Comparison of ENCODE assay signal across 9 cellular contexts in the genomic region with DNA sequence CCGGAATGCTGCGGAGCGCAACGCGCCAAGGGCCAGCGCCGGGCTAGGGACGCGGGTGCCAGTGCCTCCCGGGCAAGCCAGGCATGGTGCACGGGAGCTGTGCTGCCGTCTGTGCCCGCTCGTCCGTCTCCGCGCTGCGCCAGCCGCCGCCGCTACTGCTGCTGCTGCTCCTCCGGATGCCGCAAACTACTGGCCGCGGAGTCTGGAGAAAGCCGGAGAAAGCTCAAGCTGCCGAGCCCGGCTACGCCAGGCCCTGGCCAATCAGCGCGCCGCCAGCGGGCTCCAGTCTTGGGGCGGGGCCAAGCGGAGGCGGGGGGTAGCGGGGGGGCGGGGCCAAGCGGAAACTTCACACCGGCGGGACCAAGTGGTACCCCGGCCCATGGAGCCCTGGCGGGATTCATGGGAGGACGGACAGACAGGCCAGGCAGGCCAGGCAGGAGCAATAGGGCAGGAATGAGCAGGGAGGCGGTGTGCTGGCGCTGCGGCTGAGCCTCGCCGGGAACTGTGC. TPM values are rescaled to one million over a fixed set of nuclear protein-coding genes. Genes with fewer than 3 reads are reported as not detected.
DNase-seq lines count a peak whose midpoint lies in the region; ATAC-seq and TF ChIP-seq lines count a peak whose summit lies in the region.
"Had no signal": no experiment of that assay in that cellular context is flagged by ENCODE, and none has a peak within 500 bp of the region (broad histone marks: within the 10 kb centered on the region; RNA-seq: fewer than 3 reads in every experiment).

A gene with protein sequence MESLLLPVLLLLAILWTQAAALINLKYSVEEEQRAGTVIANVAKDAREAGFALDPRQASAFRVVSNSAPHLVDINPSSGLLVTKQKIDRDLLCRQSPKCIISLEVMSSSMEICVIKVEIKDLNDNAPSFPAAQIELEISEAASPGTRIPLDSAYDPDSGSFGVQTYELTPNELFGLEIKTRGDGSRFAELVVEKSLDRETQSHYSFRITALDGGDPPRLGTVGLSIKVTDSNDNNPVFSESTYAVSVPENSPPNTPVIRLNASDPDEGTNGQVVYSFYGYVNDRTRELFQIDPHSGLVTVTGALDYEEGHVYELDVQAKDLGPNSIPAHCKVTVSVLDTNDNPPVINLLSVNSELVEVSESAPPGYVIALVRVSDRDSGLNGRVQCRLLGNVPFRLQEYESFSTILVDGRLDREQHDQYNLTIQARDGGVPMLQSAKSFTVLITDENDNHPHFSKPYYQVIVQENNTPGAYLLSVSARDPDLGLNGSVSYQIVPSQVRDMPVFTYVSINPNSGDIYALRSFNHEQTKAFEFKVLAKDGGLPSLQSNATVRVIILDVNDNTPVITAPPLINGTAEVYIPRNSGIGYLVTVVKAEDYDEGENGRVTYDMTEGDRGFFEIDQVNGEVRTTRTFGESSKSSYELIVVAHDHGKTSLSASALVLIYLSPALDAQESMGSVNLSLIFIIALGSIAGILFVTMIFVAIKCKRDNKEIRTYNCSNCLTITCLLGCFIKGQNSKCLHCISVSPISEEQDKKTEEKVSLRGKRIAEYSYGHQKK (N-terminal part only) (minus strand): TSS at position 191 of the 508 bp plus-strand sequence. CDS start 1,676 bp downstream, outside the sequence.

- H3K4me1 ChIP-seq in HCT116 (ENCODE audit: control insufficient read depth in 1 of 2, insufficient read depth in 2 of 2, low read length in 2 of 2): no peaks in the 10 kb centered on the region; a peak in 1 of 4 replicates
- peaks cover 0 to 36% (median 4%) of the 10 kb centered on the region in 3 donors for H3K4me1 ChIP-seq in esophagus squamous epithelium
- H3K4me1 ChIP-seq in mucosa of rectum (ENCODE audit: control insufficient read depth in 2 of 2, insufficient read depth in 2 of 2, low read length in 2 of 2): peaks cover 0 to 3% of the 10 kb centered on the region in 2 donors
- peaks cover 0 to 29% (median 26%) of the 10 kb centered on the region in 4 donors for H3K4me1 ChIP-seq in stomach

- peaks cover 55% of the 10 kb centered on the region for H3K27me3 Mint-ChIP-seq in activated CD4-positive, alpha-beta T cell treated with anti-CD3 and anti-CD28 coated beads for 36 hours

- H4K20me1 ChIP-seq in HCT116 (ENCODE audit: insufficient read depth): no peaks in the 10 kb centered on the region

- H3K9ac ChIP-seq in HCT116 (ENCODE audit: low read length) (no peak within 1 kb of the TSS), mucosa of rectum (ENCODE audit: low read depth in 1 of 2, low read length in 2 of 2) (no peak within 1 kb of the TSS)

- peak; percentile 89 for ATAC-seq in HCT116
- peak; percentile 91 for ATAC-seq in activated CD4-positive, alpha-beta T cell treated with anti-CD3 and anti-CD28 coated beads for 36 hours

- no peaks in the 10 kb centered on the region for H3K79me2 ChIP-seq in HCT116 (ENCODE audit: insufficient read depth, low read length)

- no peak within 1 kb of the TSS for H3K27ac Mint-ChIP-seq in activated CD4-positive, alpha-beta T cell treated with anti-CD3 and anti-CD28 coated beads for 36 hours

- H3K27ac ChIP-seq in HCT116 (ENCODE audit: low read depth, low read length): no peak within 1 kb of the TSS
- no peak within 1 kb of the TSS for H3K27ac ChIP-seq in esophagus squamous epithelium
- H3K27ac ChIP-seq in mucosa of rectum (ENCODE audit: low read depth in 2 of 2, low read length in 2 of 2): no peak within 1 kb of the TSS
- no peak within 1 kb of the TSS for H3K27ac ChIP-seq in stomach
- H3K27ac ChIP-seq: epithelial cell of prostate had no signal

- no peaks in the 10 kb centered on the region for H3K36me3 Mint-ChIP-seq in activated CD4-positive, alpha-beta T cell treated with anti-CD3 and anti-CD28 coated beads for 36 hours (ENCODE audit: low read depth)

- H3K4me2 ChIP-seq in HCT116 (ENCODE audit: low read length): peak within 1 kb of the TSS; percentile 67

- no peaks in the 10 kb centered on the region for H3K9me3 ChIP-seq in HCT116 (ENCODE audit: control insufficient read depth in 1 of 2, insufficient read depth in 1 of 2, low read depth in 1 of 2, low read length in 2 of 2)
- H3K9me3 ChIP-seq in esophagus squamous epithelium: peaks cover 0 to 18% (median 0%) of the 10 kb centered on the region in 3 donors
- H3K9me3 ChIP-seq in mucosa of rectum (ENCODE audit: control insufficient read depth in 2 of 2, low read length in 2 of 2): peaks cover 0 to 3% of the 10 kb centered on the region in 2 donors
- H3K9me3 ChIP-seq in stomach: peaks cover 0 to 16% (median 4%) of the 10 kb centered on the region in 4 donors

- H3K4me3 ChIP-seq in HCT116 (replicated peaks in 1 of 2; ENCODE audit: low read depth in 1 of 2, low read length in 2 of 2) (peak within 1 kb of the TSS; percentile 24 to 34; a peak in 3 of 4 replicates), esophagus squamous epithelium (peak within 1 kb of the TSS; percentile 23 to 63 (median 42)), mucosa of rectum (ENCODE audit: low read length in 2 of 2) (peak within 1 kb of the TSS; percentile 53 to 65), stomach (peak within 1 kb of the TSS; percentile 32 to 52 (median 41))

- TF ChIP-seq EP300 in stomach (IDR thresholded peaks at IDR 0.05): no peak

- no TSS peak for BruUV-seq in HCT116 (replicated peaks; lab: Mats Ljungman, UMichigan)

- no peaks in the 10 kb centered on the region for H3K9me2 ChIP-seq in HCT116 (ENCODE audit: insufficient read depth)

- H3K36me3 ChIP-seq in HCT116 (ENCODE audit: control insufficient read depth in 1 of 2, insufficient read depth in 2 of 2, low read length in 2 of 2) (no peaks in the 10 kb centered on the region), esophagus squamous epithelium (no peaks in the 10 kb centered on the region), mucosa of rectum (ENCODE audit: control insufficient read depth in 2 of 2, insufficient read depth in 2 of 2, low read length in 2 of 2) (no peaks in the 10 kb centered on the region), stomach (no peaks in the 10 kb centered on the region)

- H3K4me3 Mint-ChIP-seq in activated CD4-positive, alpha-beta T cell treated with anti-CD3 and anti-CD28 coated beads for 36 hours: peak within 1 kb of the TSS; percentile 55

- TF ChIP-seq CTCF in HCT116 (IDR thresholded peaks at IDR 0.05 in 2 of 3, conservative IDR thresholded peaks at IDR 0.05 in 1 of 3; ENCODE audit: borderline replicate concordance in 1 of 3, insufficient read depth in 1 of 3, low read depth in 2 of 3, low read length in 2 of 3): no peak
- TF ChIP-seq CTCF in esophagus squamous epithelium (IDR thresholded peaks at IDR 0.05): no peak
- TF ChIP-seq CTCF in stomach (IDR thresholded peaks at IDR 0.05): no peak

- intact Hi-C loops in HCT116 (cut with micrococcal nuclease) (no loop called here), esophagus squamous epithelium (cut with DNase I) (no loop called here), stomach (cut with DNase I; ENCODE audit: low total_unique reads) (no loop called here)
- intact Hi-C loops in activated CD4-positive, alpha-beta T cell treated with anti-CD3 and anti-CD28 coated beads for 36 hours (cut with DNase I, micrococcal nuclease): loop anchor here in 1 of 2 experiments (5.0 kb wide), 1 partner anchor 1108 kb away; no protein-coding TSS in a partner anchor

- DNase-seq in Ammon's horn (ENCODE audit: low spot score) (peak; percentile 55), HCT116 (ENCODE audit: low read depth, low spot score) (no peak), esophagus squamous epithelium (lab: John Stamatoyannopoulos, UW) (no peak), stomach (peak; percentile 54), NOMO-1 treated with DMSO at 0.1 percent for 48 hours (lab: John Stamatoyannopoulos, UW; ENCODE audit: unreplicated experiment) (no peak), HK-2 (ENCODE audit: unreplicated experiment) (no peak)
- DNase-seq in activated CD4-positive, alpha-beta T cell treated with anti-CD3 and anti-CD28 coated beads for 36 hours: peak; percentile 68

- RAD21 ChIA-PET in HCT116 (lab: Charles Lee; ENCODE audit: low non-redundant PET in 1 of 2, low total read pairs in 2 of 2, uncharacterized antibody in 2 of 2, unreplicated experiment in 2 of 2): no interaction called here

- no peak within 1 kb of the TSS for H2AFZ ChIP-seq in HCT116 (ENCODE audit: low read depth, low read length, poor library complexity, severe bottlenecking)

- CTCF ChIA-PET in HCT116 (lab: Charles Lee): no interaction called here
- CTCF ChIA-PET in activated CD4-positive, alpha-beta T cell treated with anti-CD3 and anti-CD28 coated beads for 36 hours (lab: Charles Lee): no interaction called here

- peaks cover 9% of the 10 kb centered on the region for H3K4me1 Mint-ChIP-seq in activated CD4-positive, alpha-beta T cell treated with anti-CD3 and anti-CD28 coated beads for 36 hours

- WGBS in esophagus squamous epithelium, 2 donors: 2 to 50% methylated on average over 7 to 16 of the region's 49 CpGs
- 0 to 42% (median 3%) methylated on average over 6 to 49 of the region's 49 CpGs for WGBS in stomach, 5 donors

- no peak for TF ChIP-seq RAD21 in HCT116 (IDR thresholded peaks at IDR 0.05; ENCODE audit: low read depth)

- H3K9me3 Mint-ChIP-seq in activated CD4-positive, alpha-beta T cell treated with anti-CD3 and anti-CD28 coated beads for 36 hours (ENCODE audit: low read depth): no peaks in the 10 kb centered on the region

- POLR2A ChIA-PET in HCT116 (lab: Charles Lee): no interaction called here
- POLR2A ChIA-PET in activated CD4-positive, alpha-beta T cell treated with anti-CD3 and anti-CD28 coated beads for 36 hours (lab: Charles Lee): no interaction called here

- H3K27me3 ChIP-seq in HCT116 (ENCODE audit: insufficient read depth, low read length) (no peaks in the 10 kb centered on the region), esophagus squamous epithelium (peaks cover 0 to 72% (median 17%) of the 10 kb centered on the region in 4 donors), mucosa of rectum (ENCODE audit: control insufficient read depth in 2 of 2, insufficient read depth in 2 of 2, low read length in 2 of 2) (peaks cover 22 to 42% of the 10 kb centered on the region in 2 donors), stomach (peaks cover 10 to 80% (median 64%) of the 10 kb centered on the region in 3 donors)

- TF ChIP-seq POLR2A in HCT116 (IDR thresholded peaks at IDR 0.05; ENCODE audit: borderline replicate concordance, extremely low read depth, insufficient read depth, insufficient read length): no peak
- peak in 1 of 4 donors; percentile 15 for TF ChIP-seq POLR2A in esophagus squamous epithelium (IDR thresholded peaks at IDR 0.05)
- no peak for TF ChIP-seq POLR2A in stomach (IDR thresholded peaks at IDR 0.05)

TF ChIP-seq in HCT116, 20 proteins besides CTCF, POLR2A, EP300 and RAD21 (continues in another document):
- TF ChIP-seq TCF7L2 (IDR thresholded peaks at IDR 0.05; ENCODE audit: borderline replicate concordance, extremely low read depth, insufficient read depth, insufficient read length): no peak

RNA-seq across cellular contexts. Expression of the gene that starts here (rescaled TPM):
- total RNA-seq in HCT116 (2021; ENCODE audit: unreplicated experiment) (0.32 TPM), esophagus squamous epithelium (under 1 TPM; 0.08 to 0.76 (median 0.41) TPM), stomach (1 to 10 TPM in 1 of 5 donors, under 1 TPM in 3, not detected in 1; under 0.01 to 1.3 (median 0.58) TPM)
- 0.06 and 0.07 TPM in 2 replicates for polyA plus RNA-seq in HCT116 (2012)
- total RNA-seq in activated CD4-positive, alpha-beta T cell treated with anti-CD3 and anti-CD28 coated beads for 36 hours: under 1 TPM in 1 of 2 experiments, not detected in 1; 0.02 TPM
- under 1 TPM in 2 of 3 donors, not detected in 1; 0.10 to 0.15 TPM for polyA plus RNA-seq in stomach

Comparison
In these comparisons a context has a peak if more than half of its experiments do, and no peak if none do; other contexts are left out.
1. Peak in ATAC-seq, H3K4me3 ChIP-seq and H3K4me2 ChIP-seq in HCT116; RNA of the gene not detected or under 1 TPM.
2. Peak in DNase-seq and ATAC-seq in activated CD4-positive, alpha-beta T cell treated with anti-CD3 and anti-CD28 coated beads for 36 hours; RNA of the gene not detected or under 1 TPM.
3. DNase-seq: peak in Ammon's horn (single experiment) and stomach (single experiment); none in HCT116 (single experiment), esophagus squamous epithelium (single experiment), NOMO-1 treated with DMSO at 0.1 percent for 48 hours (single experiment) and HK-2 (single experiment).
4. Peak in every context shown above with its lines, with median percentiles within 50 percentile points of each other: H3K4me3 ChIP-seq.